8 cellular contexts compared by ENCODE assay signal in the genomic region with DNA sequence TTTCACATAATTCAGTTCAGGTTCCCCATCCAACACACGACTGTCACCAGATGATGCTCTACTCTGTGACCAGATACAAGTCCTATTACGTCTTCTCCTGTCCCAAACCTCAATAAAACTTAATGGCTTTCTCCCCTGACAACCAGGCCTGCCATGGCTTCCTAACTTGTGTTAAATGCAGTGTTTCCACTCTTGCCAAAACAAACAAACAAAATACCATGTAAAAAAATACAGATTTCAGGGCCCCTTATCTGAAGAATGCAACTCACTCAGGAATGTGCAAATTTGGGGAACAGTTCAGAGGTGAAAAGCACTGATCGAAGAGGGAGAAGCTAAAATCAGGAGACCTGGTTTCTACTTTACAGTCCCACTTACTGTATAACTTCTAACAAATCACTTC. TPM values are rescaled to one million over a fixed set of nuclear protein-coding genes. Genes with fewer than 3 reads are reported as not detected.
DNase-seq lines count a peak whose midpoint lies in the region; ATAC-seq and TF ChIP-seq lines count a peak whose summit lies in the region.

No MANE protein-coding gene starts in this region.

- H3K9me3 Mint-ChIP-seq in activated T-cell treated with anti-CD3 and anti-CD28 coated beads, Interleukin-2, amount 50 U/mL, for 4 hours, result no peaks in the 10 kb centered on the region

- H3K4me1 Mint-ChIP-seq in activated T-cell treated with anti-CD3 and anti-CD28 coated beads, Interleukin-2, amount 50 U/mL, for 4 hours (ENCODE audit: low read depth), result peaks cover 19% of the 10 kb centered on the region

- no peaks in the 10 kb centered on the region for H3K27me3 Mint-ChIP-seq in activated T-cell treated with anti-CD3 and anti-CD28 coated beads, Interleukin-2, amount 50 U/mL, for 4 hours (ENCODE audit: low read depth)

- DNase-seq in activated T-cell treated with anti-CD3 and anti-CD28 coated beads, Interleukin-2, amount 50 U/mL, for 4 hours, result no peak
- DNase-seq in activated T-cell treated with anti-CD3 and anti-CD28 coated beads, Interleukin-2, amount 50 U/mL, for 48 hours, result no peak
- peak; percentile 15 for DNase-seq in left kidney (ENCODE audit: low read depth, low spot score)
- no peak for DNase-seq in tibial artery
- no peak for DNase-seq in activated CD8-positive, alpha-beta memory T cell treated with anti-CD3 and anti-CD28 coated beads, Interleukin-2, amount 50 U/mL, for 48 hours
- DNase-seq in activated effector memory CD4-positive, alpha-beta T cell treated with anti-CD3 and anti-CD28 coated beads, Interleukin-2, amount 50 U/mL, for 16 hours, result no peak
- DNase-seq in MV-4-11 (lab: John Stamatoyannopoulos, UW), result no peak

- peak overlapping the region; percentile 89 for H3K4me3 Mint-ChIP-seq in activated T-cell treated with anti-CD3 and anti-CD28 coated beads, Interleukin-2, amount 50 U/mL, for 4 hours

- peak overlapping the region; percentile 54 to 65 for H3K4me3 ChIP-seq in tibial artery

- TF ChIP-seq CTCF in tibial artery (IDR thresholded peaks at IDR 0.05), result no peak

- no peaks in the 10 kb centered on the region for H3K36me3 Mint-ChIP-seq in activated T-cell treated with anti-CD3 and anti-CD28 coated beads, Interleukin-2, amount 50 U/mL, for 4 hours (ENCODE audit: insufficient read depth)

- WGBS in adipose tissue, 3 donors, result 31 to 46% (median 42%) methylated on average over 3 of the region's 3 CpGs

- ATAC-seq in activated T-cell treated with anti-CD3 and anti-CD28 coated beads, Interleukin-2, amount 50 U/mL, for 4 hours, result no peak

- no peaks in the 10 kb centered on the region for H3K9me3 ChIP-seq in tibial artery

- intact Hi-C loops in tibial artery (cut with DNase I; ENCODE audit: low total_unique reads), result no loop called here

- peaks cover 0 to 15% (median 10%) of the 10 kb centered on the region in 4 donors for H3K4me1 ChIP-seq in tibial artery

- H3K27me3 ChIP-seq in tibial artery, result no peaks in the 10 kb centered on the region

- H3K36me3 ChIP-seq in tibial artery, result peaks cover 0 to 22% (median 0%) of the 10 kb centered on the region in 3 donors

- H3K27ac ChIP-seq in adipose tissue (ENCODE audit: low read depth, low read length), result peak overlapping the region; percentile 64
- H3K27ac ChIP-seq in tibial artery, result peak overlapping the region; percentile 73 to 75

RNA-seq across cellular contexts. Expression of gene NUF2, which starts 0.9 kb away (rescaled TPM):
- total RNA-seq in activated T-cell treated with anti-CD3 and anti-CD28 coated beads, Interleukin-2, amount 50 U/mL, for 4 hours, result 1 to 10 TPM; 4.9 to 6.7 (median 6.4) TPM
- under 1 TPM; 0.22 to 0.90 (median 0.24) TPM for polyA plus RNA-seq in adipose tissue
